In the genomic region with DNA sequence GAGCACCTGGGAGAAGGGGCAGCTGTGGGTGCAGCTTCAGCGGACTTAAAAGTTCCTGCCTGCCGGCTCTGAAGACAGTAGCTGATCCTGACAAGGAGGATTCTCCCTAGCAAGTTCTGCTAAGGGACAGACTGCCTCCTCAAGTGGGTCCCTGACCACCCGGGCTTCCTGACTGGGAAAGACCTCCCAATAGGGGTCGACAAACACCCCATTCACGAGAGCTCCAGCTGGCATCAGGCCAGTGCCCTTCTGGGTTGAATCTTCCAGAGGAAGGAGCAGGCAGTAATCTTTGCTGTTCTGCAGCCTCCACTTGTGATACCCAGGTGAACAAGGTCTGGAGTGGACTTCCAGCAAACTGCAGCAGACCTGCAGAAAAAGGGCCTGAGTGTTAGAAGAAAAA, we compare ENCODE assay signal across 22 cellular contexts.
"Had no signal": no experiment of that assay in that cellular context is flagged by ENCODE, and none has a peak within 500 bp of the region (broad histone marks: within the 10 kb centered on the region; RNA-seq: fewer than 3 reads in every experiment).

No MANE protein-coding gene starts in this region.

- H3K4me1 ChIP-seq: esophagus muscularis mucosa, gastroesophageal sphincter, heart left ventricle, left lung, lower lobe of right lung had no signal

- ATAC-seq: foreskin keratinocyte, gastroesophageal sphincter, heart left ventricle, left colon, left lung, left ventricle myocardium superior, lower lobe of right lung had no signal

- H3K27me3 ChIP-seq: dorsolateral prefrontal cortex, esophagus muscularis mucosa, foreskin keratinocyte, gastroesophageal sphincter, heart left ventricle, left lung had no signal

- H3K27ac ChIP-seq: coronary artery, dorsolateral prefrontal cortex, esophagus muscularis mucosa, foreskin keratinocyte, gastroesophageal sphincter, heart left ventricle, left lung, lower lobe of right lung had no signal

- H3K9me3 ChIP-seq: lower lobe of right lung had no signal

- DNase-seq: dermis blood vessel endothelial cell; dorsolateral prefrontal cortex; effector CD4-positive, alpha-beta T cell; effector memory CD4-positive, alpha-beta T cell; foreskin keratinocyte; heart left ventricle; hippocampal formation; kidney glomerular epithelial cell; left colon; left ventricle myocardium superior; lower lobe of right lung; mesendoderm; midbrain had no signal

- H3K36me3 ChIP-seq: esophagus muscularis mucosa, gastroesophageal sphincter, heart left ventricle, left lung, lower lobe of right lung had no signal

- FAIRE-seq: colon, endothelial cell of umbilical vein, frontal cortex, islet of Langerhans, keratinocyte had no signal

- H3K4me3 ChIP-seq: coronary artery, dorsolateral prefrontal cortex, esophagus muscularis mucosa, gastroesophageal sphincter, heart left ventricle, left lung, lower lobe of right lung had no signal
